Comparison of ENCODE assay signal across 13 cellular contexts in genomic region chr10:5632430-5632829, GRCh38. TPM values are rescaled to one million over a fixed set of nuclear protein-coding genes. Genes with fewer than 3 reads are reported as not detected.
DNase-seq lines count a peak whose midpoint lies in the region; ATAC-seq, FAIRE-seq and TF ChIP-seq lines count a peak whose summit lies in the region.
"Had no signal": no experiment of that assay in that cellular context is flagged by ENCODE, and none has a peak within 500 bp of the region (broad histone marks: within the 10 kb centered on the region; RNA-seq: fewer than 3 reads in every experiment).

No MANE protein-coding gene starts in this region.

- peaks cover 38% of the 10 kb centered on the region for H3K4me1 Mint-ChIP-seq in type B pancreatic cell (ENCODE audit: unreplicated experiment)

- no peaks in the 10 kb centered on the region for H3K36me3 Mint-ChIP-seq in type B pancreatic cell
- H3K36me3 Mint-ChIP-seq: naive thymus-derived CD8-positive, alpha-beta T cell had no signal

- intact Hi-C loops in colonic mucosa (cut with DNase I) (no loop called here), HepG2 (cut with micrococcal nuclease; ENCODE audit: unreplicated experiment) (loop anchor here (5.0 kb wide), 1 partner anchor 35 kb away; the partner anchor contains the start of gene ASB13)

- H3K27me3 ChIP-seq in colonic mucosa (no peaks in the 10 kb centered on the region), HepG2 (ENCODE audit: control insufficient read depth in 1 of 2, insufficient read depth in 2 of 2, low read length in 2 of 2) (no peaks in the 10 kb centered on the region; a peak in 1 of 5 replicates), MG63 (no peaks in the 10 kb centered on the region)

- H2AFZ ChIP-seq in HepG2 (ENCODE audit: low read length), result no peak overlapping the region

- H3K27ac ChIP-seq in colonic mucosa, result peak overlapping the region; percentile 70
- H3K27ac ChIP-seq in HepG2 (ENCODE audit: extremely low read length, insufficient read depth, low read length), result no peak overlapping the region

- peak overlapping the region; percentile 19 for H3K4me3 Mint-ChIP-seq in type B pancreatic cell
- H3K4me3 Mint-ChIP-seq: naive thymus-derived CD8-positive, alpha-beta T cell had no signal

- WGBS in HepG2 (ENCODE audit: low lambda C conversion rate), result 0% methylated on average over 5 of the region's 5 CpGs

- H3K27ac Mint-ChIP-seq in type B pancreatic cell, result peak overlapping the region; percentile 70
- H3K27ac Mint-ChIP-seq: naive thymus-derived CD8-positive, alpha-beta T cell had no signal

- no peak for TF ChIP-seq RAD21 in HepG2 (CRISPR knock-in tag; IDR thresholded peaks at IDR 0.05)

- TF ChIP-seq CTCF in colonic mucosa (IDR thresholded peaks at IDR 0.05), result no peak
- TF ChIP-seq CTCF in HepG2 (CRISPR knock-in tag; IDR thresholded peaks at IDR 0.05), result no peak
- no peak for TF ChIP-seq CTCF in type B pancreatic cell (conservative IDR thresholded peaks at IDR 0.05)

- peak; percentile 76 for FAIRE-seq in HepG2 (lab: Jason Lieb, UNC)

- H3K9me3 ChIP-seq in colonic mucosa, result no peaks in the 10 kb centered on the region
- H3K9me3 ChIP-seq in HepG2 (ENCODE audit: low read length), result no peaks in the 10 kb centered on the region
- H3K9me3 ChIP-seq in MG63, result no peaks in the 10 kb centered on the region; the same call in 1 of the 2 replicates

- no peak for TF ChIP-seq POLR2A in HepG2 (IDR thresholded peaks at IDR 0.05; ENCODE audit: insufficient read depth in 1 of 2, low read depth in 2 of 2, low read length in 2 of 2)

- H3K27me3 Mint-ChIP-seq in type B pancreatic cell, result no peaks in the 10 kb centered on the region

- TF ChIP-seq EP300 in HepG2 (IDR thresholded peaks at IDR 0.05; ENCODE audit: low read depth in 2 of 2, low read length in 2 of 2), result peak in 1 of 2 experiments; percentile 40; a peak in 1 of 4 replicates
- TF ChIP-seq EP300 in HepG2 (CRISPR knock-in tag; IDR thresholded peaks at IDR 0.05; ENCODE audit: borderline replicate concordance), result no peak; the same call in 1 of the 2 replicates

- peak overlapping the region; percentile 79 for H3K4me2 ChIP-seq in HepG2 (ENCODE audit: low read depth, low read length)

- no peaks in the 10 kb centered on the region; the same call in 1 of the 2 replicates for H4K20me1 ChIP-seq in HepG2 (ENCODE audit: insufficient read depth, low read length)

- POLR2A ChIA-PET in HepG2 (lab: Yijun Ruan, JAX), result interaction anchor here (1.0 to 1.1 kb wide), 2 partner anchors 28 to 186 kb away, joined by 3 to 4 read pairs; no protein-coding TSS in a partner anchor

- ATAC-seq in HepG2, result peak; percentile 81
- no peak for ATAC-seq in GM21737 (IDR thresholded peaks at IDR 0.05; ENCODE audit: unreplicated experiment)
- ATAC-seq: naive thymus-derived CD8-positive, alpha-beta T cell; Panc1 had no signal

- no TSS peak for BruUV-seq in HepG2 (replicated peaks; lab: Mats Ljungman, UMichigan)

- H3K4me3 ChIP-seq in colonic mucosa, result no peak overlapping the region
- H3K4me3 ChIP-seq in HepG2 (replicated peaks in 1 of 3; ENCODE audit: insufficient read depth in 1 of 3, low read depth in 2 of 3, low read length in 3 of 3), result peak overlapping the region in 2 of 3 experiments; percentile 8 to 56; a peak in 4 of 6 replicates
- no peak overlapping the region for H3K4me3 ChIP-seq in MG63

- no peaks in the 10 kb centered on the region for H3K9me3 Mint-ChIP-seq in type B pancreatic cell
- H3K9me3 Mint-ChIP-seq: naive thymus-derived CD8-positive, alpha-beta T cell had no signal

- H3K36me3 ChIP-seq in colonic mucosa, result no peaks in the 10 kb centered on the region
- no peaks in the 10 kb centered on the region for H3K36me3 ChIP-seq in HepG2 (replicated peaks in 1 of 2; ENCODE audit: control insufficient read depth in 1 of 2, insufficient read depth in 2 of 2, low read length in 2 of 2)
- no peaks in the 10 kb centered on the region for H3K36me3 ChIP-seq in MG63

- peak; percentile 73 for DNase-seq in LoVo (ENCODE audit: low spot score)
- DNase-seq in colonic mucosa, result peak; percentile 75
- peak; percentile 80 for DNase-seq in HepG2 (ENCODE audit: low spot score)
- no peak for DNase-seq in type B pancreatic cell (ENCODE audit: extremely low spot score, unreplicated experiment)
- no peak for DNase-seq in MG63
- DNase-seq in DMS114 treated with DMSO at 0.1 percent for 48 hours (lab: John Stamatoyannopoulos, UW; ENCODE audit: unreplicated experiment), result no peak
- DNase-seq: activated CD8-positive, alpha-beta memory T cell treated with anti-CD3 and anti-CD28 coated beads, Interleukin-2, amount 50 U/mL, for 48 hours; COR-L47; H7; KG1; naive thymus-derived CD8-positive, alpha-beta T cell had no signal

- H3K9ac ChIP-seq in colonic mucosa (ENCODE audit: low read depth in 2 of 2, low read length in 2 of 2) (peak overlapping the region in 1 of 2 donors; percentile 43), HepG2 (ENCODE audit: insufficient read depth, low read depth, low read length) (no peak overlapping the region)

- CTCF ChIA-PET in HepG2 (lab: Yijun Ruan, JAX; ENCODE audit: low intra/inter-chr PET ratio, low total read pairs), result no interaction called here

- in situ Hi-C loops in HepG2 (cut with HindIII; ENCODE audit: extremely low pct_ligation_motif_present, low pct_unique_long_range_greater_than_20kb), result no loop called here

- H3K4me1 ChIP-seq in colonic mucosa, result peaks cover 4% of the 10 kb centered on the region
- H3K4me1 ChIP-seq in HepG2 (ENCODE audit: insufficient read depth, low read length), result peaks cover 52% of the 10 kb centered on the region

- no peaks in the 10 kb centered on the region for H3K79me2 ChIP-seq in HepG2 (ENCODE audit: insufficient read depth, low read length)

TF ChIP-seq in HepG2, 621 proteins besides CTCF, POLR2A, EP300 and RAD21 (continues in another document):
- no peak for TF ChIP-seq ZSCAN21 (CRISPR knock-in tag; IDR thresholded peaks at IDR 0.05; ENCODE audit: borderline replicate concordance)

RNA-seq across cellular contexts. Expression of gene ASB13, which starts 34.0 kb away (rescaled TPM):
- total RNA-seq in colonic mucosa, result 10 to 100 TPM; 36.1 to 36.2 TPM
- 15.4 and 17.5 TPM in 2 replicates for total RNA-seq in HepG2 (2016; rRNA removed; fragmentation: Illumina TruSeq; extraction: Trizol)
- 3.3 and 4.7 TPM in 2 replicates for total RNA-seq in HepG2 (2016; cell fraction: cytosol; rRNA removed; fragmentation: Illumina TruSeq; extraction: Trizol; ENCODE audit: low read depth)
- 15.6 and 18.5 TPM in 2 replicates for total RNA-seq in HepG2 (2016; cell fraction: insoluble cytoplasmic fraction; rRNA removed; fragmentation: Illumina TruSeq; extraction: Trizol)
- 14.1 and 16.1 TPM in 2 replicates for total RNA-seq in HepG2 (2016; cell fraction: membrane; rRNA removed; fragmentation: Illumina TruSeq; extraction: Trizol)
- total RNA-seq in HepG2 (2016; cell fraction: nucleus; rRNA removed; fragmentation: Illumina TruSeq; extraction: Trizol), result 7.1 and 7.5 TPM in 2 replicates
- 9.3 and 12.7 TPM in 2 replicates for polyA plus RNA-seq in HepG2 (2011; rRNA removed)
- polyA plus RNA-seq in HepG2 (2011; cell fraction: cytosol; rRNA removed), result 12.4 and 12.5 TPM in 2 replicates
- 7.4 and 9.5 TPM in 2 replicates for polyA plus RNA-seq in HepG2 (2011; cell fraction: nucleus; rRNA removed)
- polyA plus RNA-seq in HepG2 (2012), result 12.8 and 15.5 TPM in 2 replicates
- polyA plus RNA-seq in HepG2 (2016; cell fraction: cytosol; fragmentation: Illumina TruSeq; extraction: Trizol; ENCODE audit: low read depth), result 4.6 and 4.7 TPM in 2 replicates
- 12.6 and 16.4 TPM in 2 replicates for polyA plus RNA-seq in HepG2 (2016; cell fraction: insoluble cytoplasmic fraction; fragmentation: Illumina TruSeq; extraction: Trizol; ENCODE audit: low read depth)
- 10.4 and 12.4 TPM in 2 replicates for polyA plus RNA-seq in HepG2 (2016; cell fraction: membrane; fragmentation: Illumina TruSeq; extraction: Trizol; ENCODE audit: low read depth)
- polyA plus RNA-seq in HepG2 (2016; cell fraction: nucleus; fragmentation: Illumina TruSeq; extraction: Trizol; ENCODE audit: insufficient read depth, low read depth), result 12.4 and 14.5 TPM in 2 replicates
- polyA minus RNA-seq in HepG2 (2011; rRNA and poly(A)+ RNA removed; ENCODE audit: low replicate concordance), result 31.7 and 36.4 TPM in 2 replicates
- 10.6 and 14.5 TPM in 2 replicates for polyA minus RNA-seq in HepG2 (2011; cell fraction: cytosol; rRNA and poly(A)+ RNA removed)
- polyA minus RNA-seq in HepG2 (2011; cell fraction: nucleus; rRNA and poly(A)+ RNA removed), result 5.5 and 7.7 TPM in 2 replicates
- total RNA-seq in type B pancreatic cell (ENCODE audit: low replicate concordance), result 13.9 and 28.2 TPM in 2 replicates
- total RNA-seq in MG63 (2014; rRNA removed; shearing (Covaris generic); ENCODE audit: low replicate concordance), result 0.59 and 0.92 TPM in 2 replicates

RNA-seq across cellular contexts. Expression of gene TASOR2, which starts 52.2 kb away (rescaled TPM):
- total RNA-seq in colonic mucosa, result 10 to 100 TPM; 41.4 to 57.2 TPM
- total RNA-seq in HepG2 (2016; rRNA removed; fragmentation: Illumina TruSeq; extraction: Trizol), result 55.3 and 58.9 TPM in 2 replicates
- total RNA-seq in HepG2 (2016; cell fraction: cytosol; rRNA removed; fragmentation: Illumina TruSeq; extraction: Trizol; ENCODE audit: low read depth), result 67.3 and 69.4 TPM in 2 replicates
- 51.2 and 60.5 TPM in 2 replicates for total RNA-seq in HepG2 (2016; cell fraction: insoluble cytoplasmic fraction; rRNA removed; fragmentation: Illumina TruSeq; extraction: Trizol)
- 44.6 and 47.7 TPM in 2 replicates for total RNA-seq in HepG2 (2016; cell fraction: membrane; rRNA removed; fragmentation: Illumina TruSeq; extraction: Trizol)
- total RNA-seq in HepG2 (2016; cell fraction: nucleus; rRNA removed; fragmentation: Illumina TruSeq; extraction: Trizol), result 95.9 and 108 TPM in 2 replicates
- polyA plus RNA-seq in HepG2 (2011; rRNA removed), result 22.8 and 24.2 TPM in 2 replicates
- 8.9 and 13.1 TPM in 2 replicates for polyA plus RNA-seq in HepG2 (2011; cell fraction: cytosol; rRNA removed)
- polyA plus RNA-seq in HepG2 (2011; cell fraction: nucleus; rRNA removed), result 30.2 and 31.2 TPM in 2 replicates
- polyA plus RNA-seq in HepG2 (2012), result 23.3 and 26.9 TPM in 2 replicates
- 0.58 and 1.1 TPM in 2 replicates for polyA plus RNA-seq in HepG2 (2016; cell fraction: cytosol; fragmentation: Illumina TruSeq; extraction: Trizol; ENCODE audit: low read depth)
- 26.8 and 27.2 TPM in 2 replicates for polyA plus RNA-seq in HepG2 (2016; cell fraction: insoluble cytoplasmic fraction; fragmentation: Illumina TruSeq; extraction: Trizol; ENCODE audit: low read depth)
- 2.9 and 4.0 TPM in 2 replicates for polyA plus RNA-seq in HepG2 (2016; cell fraction: membrane; fragmentation: Illumina TruSeq; extraction: Trizol; ENCODE audit: low read depth)
- 68.3 and 79.1 TPM in 2 replicates for polyA plus RNA-seq in HepG2 (2016; cell fraction: nucleus; fragmentation: Illumina TruSeq; extraction: Trizol; ENCODE audit: insufficient read depth, low read depth)
- polyA minus RNA-seq in HepG2 (2011; rRNA and poly(A)+ RNA removed; ENCODE audit: low replicate concordance), result 27.6 and 45.1 TPM in 2 replicates
- polyA minus RNA-seq in HepG2 (2011; cell fraction: cytosol; rRNA and poly(A)+ RNA removed), result 30.7 and 32.8 TPM in 2 replicates
- 132 and 137 TPM in 2 replicates for polyA minus RNA-seq in HepG2 (2011; cell fraction: nucleus; rRNA and poly(A)+ RNA removed)
- 64.1 and 70.1 TPM in 2 replicates for total RNA-seq in type B pancreatic cell (ENCODE audit: low replicate concordance)
- 18.1 and 39.1 TPM in 2 replicates for total RNA-seq in MG63 (2014; rRNA removed; shearing (Covaris generic); ENCODE audit: low replicate concordance)

Comparison
In these comparisons a context has a peak if more than half of its experiments do, and no peak if none do; other contexts are left out.
1. DNase-seq: peak in LoVo (single experiment), colonic mucosa (single experiment) and HepG2 (single experiment); none in type B pancreatic cell (single experiment), MG63 (single experiment) and DMS114 treated with DMSO at 0.1 percent for 48 hours (single experiment).
2. H3K4me3 ChIP-seq: peak in HepG2 (2 of 3); none in colonic mucosa (single experiment) and MG63 (single experiment).